Comparison of ENCODE assay signal across 25 cellular contexts in genomic region chr12:13177373-13177772, GRCh38. TPM values are rescaled to one million over a fixed set of nuclear protein-coding genes. Genes with fewer than 3 reads are reported as not detected.
A peak's percentile ranks its signal among the peaks of the same experiment; 100 is the strongest.
DNase-seq lines count a peak whose midpoint lies in the region; ATAC-seq and TF ChIP-seq lines count a peak whose summit lies in the region.
"Had no signal": no experiment of that assay in that cellular context is flagged by ENCODE, and none has a peak within 500 bp of the region (broad histone marks: within the 10 kb centered on the region; RNA-seq: fewer than 3 reads in every experiment).

No MANE protein-coding gene starts in this region.

- no peak for ATAC-seq in GM19023 (IDR thresholded peaks at IDR 0.05; ENCODE audit: unreplicated experiment)
- no peak for ATAC-seq in activated naive CD4-positive, alpha-beta T cell treated with anti-CD3 and anti-CD28 coated beads, Interleukin-2, amount 50 U/mL, for 72 hours
- ATAC-seq: activated CD4-positive, alpha-beta T cell treated with anti-CD3 and anti-CD28 coated beads for 36 hours; activated CD8-positive, alpha-beta T cell treated with anti-CD3 and anti-CD28 coated beads, Interleukin-2, amount 10 ng/mL, durations not matched to agents 7 days and 5 days; lower lobe of right lung; pancreas had no signal

- no peak overlapping the region for H3K27ac ChIP-seq in mammary epithelial cell (ENCODE audit: insufficient read depth, low read depth, low read length)
- H3K27ac ChIP-seq: ascending aorta, lower lobe of right lung, pancreas had no signal

- no peaks in the 10 kb centered on the region for H3K9me3 ChIP-seq in mammary epithelial cell (replicated peaks; ENCODE audit: insufficient read depth, low read length)
- H3K9me3 ChIP-seq: ascending aorta, lower lobe of right lung, pancreas had no signal

- no peaks in the 10 kb centered on the region for H3K9me3 Mint-ChIP-seq in MCF 10A (ENCODE audit: unreplicated experiment)
- no peaks in the 10 kb centered on the region for H3K9me3 Mint-ChIP-seq in activated naive CD4-positive, alpha-beta T cell treated with anti-CD3 and anti-CD28 coated beads, Interleukin-2, amount 50 U/mL, for 72 hours
- H3K9me3 Mint-ChIP-seq: activated naive CD8-positive, alpha-beta T cell treated with anti-CD3 and anti-CD28 coated beads for 36 hours; CD4-positive, alpha-beta T cell; H9; stimulated activated naive CD8-positive, alpha-beta T cell treated with anti-CD3 and anti-CD28 coated beads, Interleukin-15, Interleukin-2, amounts not matched to agents 100 ng/mL and 50 ng/mL, for 24 hours; T-helper 2 cell treated with Interferon-gamma antibody and Interleukin-4, amounts not matched to agents 5 μg/mL and 100 μg/mL, for 36 hours had no signal

- CTCF ChIA-PET in MCF 10A (lab: Yijun Ruan, JAX) = interaction anchor here (2.5 kb wide), 1 partner anchor 78 kb away, joined by 9 read pairs; no protein-coding TSS in a partner anchor
- CTCF ChIA-PET in mammary epithelial cell (lab: Charles Lee; ENCODE audit: low non-redundant PET) = no interaction called here

- H2AFZ ChIP-seq in mammary epithelial cell (ENCODE audit: low read depth, low read length) = no peak overlapping the region

- POLR2A ChIA-PET in MCF 10A (lab: Yijun Ruan, JAX) = interaction anchor here (0.7 to 11.1 kb wide), 5 partner anchors 13 to 160 kb away, joined by 3 to 364 read pairs (median 63); partner anchors contain the start of genes EMP1 and GSG1

- WGBS in mammary epithelial cell (ENCODE audit: low coverage, missing lambda C conversion rate) = 78% methylated on average over 4 of the region's 4 CpGs

- H4K20me1 ChIP-seq in mammary epithelial cell (ENCODE audit: insufficient read depth, low read length) = no peaks in the 10 kb centered on the region

- BruUV-seq in MCF 10A (replicated peaks; lab: Mats Ljungman, UMichigan) (no TSS peak), mammary epithelial cell (replicated peaks; lab: Mats Ljungman, UMichigan) (no TSS peak)

- dilution Hi-C loops in mammary epithelial cell (cut with HindIII; ENCODE audit: low sequenced_read_pairs) = no loop called here

- intact Hi-C loops in MCF 10A (cut with micrococcal nuclease) = no loop called here
- intact Hi-C loops in mammary epithelial cell (cut with micrococcal nuclease) = no loop called here

- H3K36me3 Mint-ChIP-seq in MCF 10A (ENCODE audit: insufficient read depth, unreplicated experiment) = no peaks in the 10 kb centered on the region
- no peaks in the 10 kb centered on the region for H3K36me3 Mint-ChIP-seq in activated naive CD4-positive, alpha-beta T cell treated with anti-CD3 and anti-CD28 coated beads, Interleukin-2, amount 50 U/mL, for 72 hours
- H3K36me3 Mint-ChIP-seq: activated naive CD8-positive, alpha-beta T cell treated with anti-CD3 and anti-CD28 coated beads for 36 hours had no signal

- no peaks in the 10 kb centered on the region for H3K27me3 ChIP-seq in mammary epithelial cell (ENCODE audit: insufficient read depth, low read length)
- H3K27me3 ChIP-seq: ascending aorta, pancreas had no signal

- in situ Hi-C loops in mammary epithelial cell (cut with MboI; ENCODE audit: low sequenced_read_pairs in 2 of 2) = no loop called here

- no peak overlapping the region for H3K27ac Mint-ChIP-seq in MCF 10A (ENCODE audit: low read depth, unreplicated experiment)
- H3K27ac Mint-ChIP-seq in activated naive CD4-positive, alpha-beta T cell treated with anti-CD3 and anti-CD28 coated beads, Interleukin-2, amount 50 U/mL, for 72 hours = no peak overlapping the region
- H3K27ac Mint-ChIP-seq: activated CD4-positive, alpha-beta T cell treated with anti-CD3 and anti-CD28 coated beads for 36 hours; activated CD8-positive, alpha-beta T cell treated with anti-CD3 and anti-CD28 coated beads, Interleukin-2, amount 10 ng/mL, durations not matched to agents 7 days and 5 days; activated naive CD8-positive, alpha-beta T cell treated with anti-CD3 and anti-CD28 coated beads for 36 hours; CD4-positive, alpha-beta T cell; H9; stimulated activated naive CD8-positive, alpha-beta T cell treated with anti-CD3 and anti-CD28 coated beads, Interleukin-15, Interleukin-2, amounts not matched to agents 100 ng/mL and 50 ng/mL, for 24 hours; T-helper 2 cell treated with Interferon-gamma antibody and Interleukin-4, amounts not matched to agents 5 μg/mL and 100 μg/mL, for 36 hours had no signal

- no peak for TF ChIP-seq CTCF in MCF 10A (IDR thresholded peaks at IDR 0.05; ENCODE audit: unreplicated experiment)
- no peak for TF ChIP-seq CTCF in mammary epithelial cell (conservative IDR thresholded peaks at IDR 0.05 in 1 of 2, IDR thresholded peaks at IDR 0.05 in 1 of 2; ENCODE audit: extremely low read depth in 1 of 2, insufficient read depth in 1 of 2, low read depth in 1 of 2, low read length in 2 of 2)
- TF ChIP-seq CTCF in epithelial cell of esophagus (IDR thresholded peaks at IDR 0.05; ENCODE audit: insufficient read depth, low read depth, low read length, missing control alignments) = no peak

- H3K27me3 Mint-ChIP-seq in MCF 10A (ENCODE audit: insufficient read depth, unreplicated experiment) = no peaks in the 10 kb centered on the region
- H3K27me3 Mint-ChIP-seq: CD4-positive, alpha-beta T cell had no signal

- no peaks in the 10 kb centered on the region for H3K36me3 ChIP-seq in mammary epithelial cell (ENCODE audit: insufficient read depth, low read length)
- H3K36me3 ChIP-seq: ascending aorta, lower lobe of right lung, pancreas had no signal

- no peak overlapping the region for H3K4me2 ChIP-seq in mammary epithelial cell (ENCODE audit: insufficient read depth, low read depth, low read length)

- no peaks in the 10 kb centered on the region for H3K79me2 ChIP-seq in mammary epithelial cell (ENCODE audit: insufficient read depth, low read length)

- DNase-seq in MCF 10A (ENCODE audit: unreplicated experiment) = peak; percentile 47
- DNase-seq in mammary epithelial cell = no peak
- DNase-seq in RKO (ENCODE audit: low spot score) = peak; percentile 34
- DNase-seq in epithelial cell of esophagus (ENCODE audit: low read depth) = peak; percentile 61
- no peak for DNase-seq in NCI-H2196 (lab: John Stamatoyannopoulos, UW; ENCODE audit: unreplicated experiment)
- no peak for DNase-seq in activated naive CD4-positive, alpha-beta T cell treated with anti-CD3 and anti-CD28 coated beads, Interleukin-2, amount 50 U/mL, for 72 hours (ENCODE audit: low spot score in 2 of 2)
- no peak for DNase-seq in kidney glomerular epithelial cell (lab: John Stamatoyannopoulos, UW)
- DNase-seq: 8988T; activated CD4-positive, alpha-beta T cell treated with anti-CD3 and anti-CD28 coated beads for 36 hours; activated naive CD8-positive, alpha-beta T cell treated with anti-CD3 and anti-CD28 coated beads for 36 hours; caudate nucleus; CD4-positive, alpha-beta T cell; H9; head of caudate nucleus; kidney; lower lobe of right lung; NCI-H1092 treated with DMSO at 0.1 percent for 48 hours; NCI-H187 treated with DMSO at 0.1 percent for 48 hours; pancreas had no signal

- H3K4me1 Mint-ChIP-seq in MCF 10A (ENCODE audit: insufficient read depth, unreplicated experiment) = peaks cover 42% of the 10 kb centered on the region

- no peak overlapping the region for H3K9ac ChIP-seq in mammary epithelial cell (ENCODE audit: insufficient read depth, low read length)

- no peak overlapping the region for H3K4me3 ChIP-seq in mammary epithelial cell (replicated peaks in 1 of 3; ENCODE audit: insufficient read depth in 1 of 3, low read depth in 2 of 3, low read length in 3 of 3)
- no peak overlapping the region for H3K4me3 ChIP-seq in epithelial cell of esophagus (ENCODE audit: low read length)
- H3K4me3 ChIP-seq: ascending aorta, lower lobe of right lung, pancreas, SK-N-MC had no signal

- no peak overlapping the region for H3K4me3 Mint-ChIP-seq in MCF 10A (ENCODE audit: unreplicated experiment)
- H3K4me3 Mint-ChIP-seq: activated CD4-positive, alpha-beta T cell treated with anti-CD3 and anti-CD28 coated beads for 36 hours; activated CD8-positive, alpha-beta T cell treated with anti-CD3 and anti-CD28 coated beads, Interleukin-2, amount 10 ng/mL, durations not matched to agents 7 days and 5 days; activated naive CD8-positive, alpha-beta T cell treated with anti-CD3 and anti-CD28 coated beads for 36 hours; CD4-positive, alpha-beta T cell; H9; stimulated activated naive CD8-positive, alpha-beta T cell treated with anti-CD3 and anti-CD28 coated beads, Interleukin-15, Interleukin-2, amounts not matched to agents 100 ng/mL and 50 ng/mL, for 24 hours; T-helper 2 cell treated with Interferon-gamma antibody and Interleukin-4, amounts not matched to agents 5 μg/mL and 100 μg/mL, for 36 hours had no signal

- H3K4me1 ChIP-seq in mammary epithelial cell (ENCODE audit: insufficient read depth, low read length) = peaks cover 50% of the 10 kb centered on the region
- H3K4me1 ChIP-seq: pancreas had no signal

RNA-seq across cellular contexts. Expression of gene EMP1, which starts 19.2 kb away (rescaled TPM):
- 193 and 230 TPM in 2 replicates for total RNA-seq in MCF 10A (2022)
- 100 to 1,000 TPM in 1 of 2 donors, 10 to 100 TPM in 1; 33.7 to 204 TPM for total RNA-seq in mammary epithelial cell
- polyA plus RNA-seq in mammary epithelial cell = 309 TPM
- polyA minus RNA-seq in mammary epithelial cell = 450 TPM
- 1 to 10 TPM; 1.4 to 9.2 TPM for total RNA-seq in activated naive CD4-positive, alpha-beta T cell treated with anti-CD3 and anti-CD28 coated beads, Interleukin-2, amount 50 U/mL, for 72 hours

Comparison
In these comparisons a context has a peak if more than half of its experiments do, and no peak if none do; other contexts are left out.
1. DNase-seq: peak in MCF 10A (single experiment), RKO (single experiment) and epithelial cell of esophagus (single experiment); none in mammary epithelial cell (single experiment), NCI-H2196 (single experiment), activated naive CD4-positive, alpha-beta T cell treated with anti-CD3 and anti-CD28 coated beads, Interleukin-2, amount 50 U/mL, for 72 hours (0 of 2) and kidney glomerular epithelial cell (single experiment).